ENCODE assay signal across 8 cellular contexts in genomic region chr1:29706936-29707335, GRCh38.
DNase-seq lines count a peak whose midpoint lies in the region; ATAC-seq and TF ChIP-seq lines count a peak whose summit lies in the region.

No MANE protein-coding gene starts in this region.

- no peak overlapping the region for H3K9ac ChIP-seq in mammary epithelial cell (ENCODE audit: insufficient read depth, low read length)

- H3K9me3 ChIP-seq in mammary epithelial cell (replicated peaks; ENCODE audit: insufficient read depth, low read length) (no peaks in the 10 kb centered on the region), spleen (no peaks in the 10 kb centered on the region)

- H3K27ac ChIP-seq in C4-2B (no peak overlapping the region), mammary epithelial cell (ENCODE audit: insufficient read depth, low read depth, low read length) (no peak overlapping the region), spleen (no peak overlapping the region)

- no TSS peak for BruUV-seq in mammary epithelial cell (replicated peaks; lab: Mats Ljungman, UMichigan)

- H3K27ac Mint-ChIP-seq in mesothelial cell of epicardium, result no peak overlapping the region

- peaks cover 42% of the 10 kb centered on the region for H3K4me1 ChIP-seq in mammary epithelial cell (ENCODE audit: insufficient read depth, low read length)
- H3K4me1 ChIP-seq in spleen, result peaks cover 0 to 24% (median 14%) of the 10 kb centered on the region in 6 donors

- H3K4me3 ChIP-seq in mammary epithelial cell (replicated peaks in 1 of 3; ENCODE audit: insufficient read depth in 1 of 3, low read depth in 2 of 3, low read length in 3 of 3) (peak overlapping the region in 1 of 3 experiments; percentile 14), spleen (no peak overlapping the region)

- CTCF ChIA-PET in mammary epithelial cell (lab: Charles Lee; ENCODE audit: low non-redundant PET), result no interaction called here

- peaks cover 12% of the 10 kb centered on the region for H3K4me1 Mint-ChIP-seq in mesothelial cell of epicardium

- TF ChIP-seq CTCF in C4-2B (conservative IDR thresholded peaks at IDR 0.05), result peak; percentile 42
- peak; percentile 37 for TF ChIP-seq CTCF in GM20000 (IDR thresholded peaks at IDR 0.05; ENCODE audit: extremely low read depth, missing control alignments)
- peak; percentile 33 to 82 for TF ChIP-seq CTCF in mammary epithelial cell (conservative IDR thresholded peaks at IDR 0.05 in 1 of 2, IDR thresholded peaks at IDR 0.05 in 1 of 2; ENCODE audit: extremely low read depth in 1 of 2, insufficient read depth in 1 of 2, low read depth in 1 of 2, low read length in 2 of 2)
- peak; percentile 19 for TF ChIP-seq CTCF in mesothelial cell of epicardium (IDR thresholded peaks at IDR 0.05; ENCODE audit: unreplicated experiment)
- TF ChIP-seq CTCF in spleen (IDR thresholded peaks at IDR 0.05 in 8 of 11, conservative IDR thresholded peaks at IDR 0.05 in 3 of 11), result peak in 4 of 11 experiments; percentile 10 to 34 (median 22)

- H3K4me2 ChIP-seq in mammary epithelial cell (ENCODE audit: insufficient read depth, low read depth, low read length), result peak overlapping the region; percentile 53

- H3K36me3 ChIP-seq in mammary epithelial cell (ENCODE audit: insufficient read depth, low read length) (no peaks in the 10 kb centered on the region), spleen (no peaks in the 10 kb centered on the region)

- no peaks in the 10 kb centered on the region for H3K79me2 ChIP-seq in mammary epithelial cell (ENCODE audit: insufficient read depth, low read length)

- dilution Hi-C loops in mammary epithelial cell (cut with HindIII; ENCODE audit: low sequenced_read_pairs), result loop anchor here (25.0 kb wide), 1 partner anchor 470 kb away; the partner anchor contains the start of genes MECR and PTPRU

- H3K27me3 ChIP-seq in mammary epithelial cell (ENCODE audit: insufficient read depth, low read length) (no peaks in the 10 kb centered on the region), spleen (replicated peaks in 1 of 7) (peaks cover 0 to 46% (median 11%) of the 10 kb centered on the region in 7 donors)

- H3K4me3 Mint-ChIP-seq in mesothelial cell of epicardium, result no peak overlapping the region

- peaks cover 56% of the 10 kb centered on the region for H3K27me3 Mint-ChIP-seq in mesothelial cell of epicardium (ENCODE audit: low read depth)

- 8% methylated on average over 17 of the region's 28 CpGs for WGBS in mammary epithelial cell (ENCODE audit: low coverage, missing lambda C conversion rate)
- 3 to 10% (median 8%) methylated on average over 21 to 28 of the region's 28 CpGs for WGBS in spleen, 5 donors

- peak overlapping the region; percentile 49 for H2AFZ ChIP-seq in mammary epithelial cell (ENCODE audit: low read depth, low read length)

- ATAC-seq in HG03378 (IDR thresholded peaks at IDR 0.05; ENCODE audit: unreplicated experiment), result no peak

- TF ChIP-seq POLR2A in spleen (IDR thresholded peaks at IDR 0.05), result no peak

- H4K20me1 ChIP-seq in mammary epithelial cell (ENCODE audit: insufficient read depth, low read length), result no peaks in the 10 kb centered on the region

- peak; percentile 80 for DNase-seq in GM20000 (ENCODE audit: low spot score)
- DNase-seq in NCI-H524 treated with DMSO at 0.1 percent for 48 hours (lab: John Stamatoyannopoulos, UW), result peak; percentile 69
- DNase-seq in mammary epithelial cell, result peak; percentile 53
- no peak for DNase-seq in mesothelial cell of epicardium (ENCODE audit: low spot score in 2 of 2, unreplicated experiment in 2 of 2)
- DNase-seq in foreskin melanocyte, result no peak
- DNase-seq in spleen, result no peak

- intact Hi-C loops in mammary epithelial cell (cut with micrococcal nuclease), result loop anchor here (1.0 to 5.0 kb wide), 5 partner anchors 86 to 675 kb away; no protein-coding TSS in a partner anchor
- intact Hi-C loops in spleen (cut with DNase I; ENCODE audit: low total_unique reads), result no loop called here

- H3K36me3 Mint-ChIP-seq in mesothelial cell of epicardium, result no peaks in the 10 kb centered on the region

- in situ Hi-C loops in mammary epithelial cell (cut with MboI; ENCODE audit: low sequenced_read_pairs in 2 of 2), result loop anchor here (10.0 to 25.0 kb wide), 4 partner anchors 192 to 1005 kb away; partner anchors contain the start of genes MECR (in 2 of the 2), PTPRU (in 2 of the 2) and MATN1 (in 1 of the 2)

- H3K9me3 Mint-ChIP-seq in mesothelial cell of epicardium, result no peaks in the 10 kb centered on the region

Comparison
In these comparisons a context has a peak if more than half of its experiments do, and no peak if none do; other contexts are left out.
1. DNase-seq: peak in GM20000 (single experiment), NCI-H524 treated with DMSO at 0.1 percent for 48 hours (single experiment) and mammary epithelial cell (single experiment); none in mesothelial cell of epicardium (0 of 2), foreskin melanocyte (single experiment) and spleen (single experiment).